Comparison of ENCODE assay signal across 22 cellular contexts in the genomic region with DNA sequence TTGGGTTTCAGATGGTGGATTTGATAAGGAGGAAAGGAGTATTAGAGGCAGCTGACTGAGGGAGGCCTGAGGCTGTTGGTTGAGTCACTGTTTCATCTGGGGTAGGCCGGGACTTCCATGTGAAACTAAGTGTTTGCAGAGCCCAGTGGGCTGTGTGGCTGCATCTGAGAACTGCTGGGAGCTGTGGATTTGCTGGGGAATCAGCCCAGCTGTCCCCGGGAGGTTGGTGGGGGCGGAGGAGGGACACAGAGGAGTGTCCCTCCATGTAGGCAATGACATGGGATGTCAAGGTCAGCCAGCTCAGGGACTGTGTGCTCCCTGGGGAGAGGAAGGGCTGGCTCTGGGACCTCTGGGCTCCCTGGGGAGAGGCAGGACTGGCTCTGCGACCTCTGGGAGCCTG. TPM values are rescaled to one million over a fixed set of nuclear protein-coding genes. Genes with fewer than 3 reads are reported as not detected.
DNase-seq lines count a peak whose midpoint lies in the region; ATAC-seq and TF ChIP-seq lines count a peak whose summit lies in the region.
"Had no signal": no experiment of that assay in that cellular context is flagged by ENCODE, and none has a peak within 500 bp of the region (broad histone marks: within the 10 kb centered on the region; RNA-seq: fewer than 3 reads in every experiment).

No MANE protein-coding gene starts in this region.

- H3K9me3 ChIP-seq in spleen (no peaks in the 10 kb centered on the region), esophagus squamous epithelium (no peaks in the 10 kb centered on the region)
- H3K9me3 ChIP-seq: body of pancreas, heart right ventricle, sigmoid colon, transverse colon had no signal

- TF ChIP-seq CTCF in choroid plexus epithelial cell (conservative IDR thresholded peaks at IDR 0.05; ENCODE audit: low read depth, low read length) (no peak), spleen (IDR thresholded peaks at IDR 0.05 in 8 of 11, conservative IDR thresholded peaks at IDR 0.05 in 3 of 11) (no peak), esophagus squamous epithelium (IDR thresholded peaks at IDR 0.05) (no peak)

- H3K27ac ChIP-seq in spleen, result no peak overlapping the region
- no peak overlapping the region for H3K27ac ChIP-seq in esophagus squamous epithelium
- H3K27ac ChIP-seq: body of pancreas, heart right ventricle, sigmoid colon, transverse colon had no signal

- H3K36me3 ChIP-seq in spleen (no peaks in the 10 kb centered on the region), esophagus squamous epithelium (no peaks in the 10 kb centered on the region)
- H3K36me3 ChIP-seq: heart right ventricle, sigmoid colon, transverse colon had no signal

- ATAC-seq in activated CD4-positive, CD25-positive, alpha-beta regulatory T cell treated with anti-CD3 and anti-CD28 coated beads, Interleukin-2, amount 50 U/mL, for 24 hours, result no peak
- no peak for ATAC-seq in GM18519 (IDR thresholded peaks at IDR 0.05; ENCODE audit: low FRiP score, unreplicated experiment)
- ATAC-seq: body of pancreas, esophagus mucosa, T-helper 17 cell had no signal

- no peak overlapping the region for H3K4me3 ChIP-seq in choroid plexus epithelial cell (ENCODE audit: low read depth, low read length)
- no peak overlapping the region for H3K4me3 ChIP-seq in spleen
- H3K4me3 ChIP-seq in esophagus squamous epithelium, result no peak overlapping the region
- H3K4me3 ChIP-seq: body of pancreas, heart right ventricle, sigmoid colon, transverse colon had no signal

- TF ChIP-seq POLR2A in spleen (IDR thresholded peaks at IDR 0.05) (no peak), esophagus squamous epithelium (IDR thresholded peaks at IDR 0.05) (no peak)

- WGBS in spleen, 5 donors, result 58 to 93% (median 78%) methylated on average over 3 to 4 of the region's 4 CpGs
- WGBS in esophagus squamous epithelium, 2 donors, result 67 to 82% methylated on average over 2 to 3 of the region's 4 CpGs

- H3K4me1 ChIP-seq in spleen (peaks cover 0 to 33% (median 30%) of the 10 kb centered on the region in 6 donors), esophagus squamous epithelium (peaks cover 7 to 32% (median 13%) of the 10 kb centered on the region in 3 donors)

- peak; percentile 57 for DNase-seq in activated CD8-positive, alpha-beta memory T cell treated with anti-CD3 and anti-CD28 coated beads, Interleukin-2, amount 50 U/mL, for 48 hours
- no peak for DNase-seq in activated CD8-positive, alpha-beta memory T cell treated with anti-CD3 and anti-CD28 coated beads, Interleukin-2, amount 50 U/mL, for 4 hours
- peak; percentile 31 for DNase-seq in NCI-H226
- peak; percentile 22 for DNase-seq in choroid plexus epithelial cell (ENCODE audit: low read depth)
- peak; percentile 58 for DNase-seq in spleen
- DNase-seq in esophagus squamous epithelium (lab: John Stamatoyannopoulos, UW), result no peak
- DNase-seq: body of pancreas; CD4-positive, alpha-beta memory T cell; NCI-H2171 treated with DMSO at 0.1 percent for 48 hours; occipital lobe; sigmoid colon; stimulated activated CD4-positive, alpha-beta T cell treated with anti-CD3 and anti-CD28 coated beads, Interleukin-2, amount 100 ng/mL, for 48 hours; T-helper 17 cell; transverse colon had no signal

- H3K27me3 ChIP-seq in spleen (replicated peaks in 1 of 7), result no peaks in the 10 kb centered on the region
- no peaks in the 10 kb centered on the region for H3K27me3 ChIP-seq in esophagus squamous epithelium
- H3K27me3 ChIP-seq: body of pancreas, heart right ventricle, sigmoid colon, transverse colon had no signal

- intact Hi-C loops in spleen (cut with DNase I; ENCODE audit: low total_unique reads) (no loop called here), esophagus squamous epithelium (cut with DNase I) (loop anchor here (5.0 to 10.0 kb wide), 2 partner anchors 73 to 125 kb away; no protein-coding TSS in a partner anchor)

RNA-seq across cellular contexts. Expression of a gene that starts 36.4 kb away (rescaled TPM):
- total RNA-seq in spleen (not detected), esophagus squamous epithelium (under 1 TPM in 1 of 4 donors, not detected in 3; 0.38 TPM)
- not detected for polyA plus RNA-seq in spleen
- total RNA-seq: A673; body of pancreas; CD4-positive, alpha-beta memory T cell; esophagus mucosa; mononuclear cell; occipital lobe; sigmoid colon; T-helper 17 cell; transverse colon had no signal
- polyA plus RNA-seq: CD4-positive, alpha-beta memory T cell; heart right ventricle; keratinocyte had no signal

RNA-seq across cellular contexts. Expression of a gene that starts 44.2 kb away (rescaled TPM):
- 1 to 10 TPM in 1 of 7 donors, not detected in 6; 1.5 TPM for total RNA-seq in spleen
- under 1 TPM; 0.11 to 0.16 (median 0.11) TPM for polyA plus RNA-seq in spleen
- total RNA-seq in esophagus squamous epithelium, result not detected
- total RNA-seq: A673; body of pancreas; CD4-positive, alpha-beta memory T cell; dermis microvascular lymphatic vessel endothelial cell; esophagus mucosa; occipital lobe; sigmoid colon; transverse colon had no signal
- polyA plus RNA-seq: heart right ventricle, keratinocyte had no signal

Comparison
In these comparisons a context has a peak if more than half of its experiments do, and no peak if none do; other contexts are left out.
1. DNase-seq: peak in activated CD8-positive, alpha-beta memory T cell treated with anti-CD3 and anti-CD28 coated beads, Interleukin-2, amount 50 U/mL, for 48 hours (single experiment), NCI-H226 (single experiment), choroid plexus epithelial cell (single experiment) and spleen (single experiment); none in activated CD8-positive, alpha-beta memory T cell treated with anti-CD3 and anti-CD28 coated beads, Interleukin-2, amount 50 U/mL, for 4 hours (single experiment) and esophagus squamous epithelium (single experiment).